1 cellular context compared by ENCODE assay signal in the genomic region with DNA sequence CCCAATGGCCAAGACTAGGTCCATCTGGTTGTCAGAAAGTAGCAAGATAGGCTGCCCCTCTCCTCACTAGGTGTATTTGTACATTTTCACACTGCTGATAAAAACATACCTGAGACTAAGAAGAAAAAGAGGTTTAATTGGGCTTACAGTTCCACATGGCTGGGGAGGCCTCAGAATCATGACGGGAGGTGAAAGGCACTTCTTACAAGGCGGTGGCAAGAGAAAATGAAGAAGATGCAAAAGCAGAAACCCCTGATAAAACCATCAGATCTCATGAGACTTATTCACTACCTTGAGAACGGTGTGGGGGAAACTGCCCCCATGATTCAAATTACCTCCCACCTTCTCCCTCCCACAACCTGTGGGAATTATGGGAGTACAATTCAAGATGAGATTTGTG.
TF ChIP-seq lines count a peak whose summit lies in the region.

No MANE protein-coding gene starts in this region.

TF ChIP-seq in K562, 482 proteins besides CTCF, POLR2A, EP300 and RAD21:
- TF ChIP-seq ZFP36 (IDR thresholded peaks at IDR 0.05; ENCODE audit: low read depth, low read length, partially characterized antibody), result peak; percentile 67
- TF ChIP-seq ZNF766 (CRISPR knock-in tag; conservative IDR thresholded peaks at IDR 0.05), result peak; percentile 68
